8 cellular contexts compared by ENCODE assay signal in genomic region chr19:37468961-37469777, GRCh38. TPM values are rescaled to one million over a fixed set of nuclear protein-coding genes. Genes with fewer than 3 reads are reported as not detected.
DNase-seq lines count a peak whose midpoint lies in the region; ATAC-seq and TF ChIP-seq lines count a peak whose summit lies in the region.

TSS of gene ZNF570 (plus strand) at chr19:37469356. CDS start at chr19:37470355, 999 bp downstream.

- WGBS in upper lobe of left lung, 2 donors: 0 to 1% methylated on average over 7 to 51 of the region's 63 CpGs

- H3K36me3 ChIP-seq in H7 (replicated peaks; ENCODE audit: control insufficient read depth, insufficient read depth, low read length) (no peaks in the 10 kb centered on the region; the same call in none of the 2 replicates), upper lobe of left lung (peaks cover 0 to 17% (median 1%) of the 10 kb centered on the region in 4 donors)

- H3K9me3 ChIP-seq in upper lobe of left lung: peaks cover 0 to 21% (median 4%) of the 10 kb centered on the region in 4 donors

- peak; percentile 86 for DNase-seq in EL
- DNase-seq in H7: peak; percentile 88
- DNase-seq in NCI-H1092 treated with DMSO at 0.1 percent for 48 hours (lab: John Stamatoyannopoulos, UW): peak; percentile 87
- peak; percentile 67 for DNase-seq in SW480 (ENCODE audit: low spot score)
- DNase-seq in amniotic epithelial cell (ENCODE audit: low read depth): peak; percentile 89
- peak; percentile 93 for DNase-seq in left cardiac atrium
- peak; percentile 97 for DNase-seq in posterior vena cava (ENCODE audit: low spot score)
- peak; percentile 88 to 95 for DNase-seq in upper lobe of left lung

- peak in 3 of 4 donors; percentile 27 to 75 (median 33) for TF ChIP-seq POLR2A in upper lobe of left lung (IDR thresholded peaks at IDR 0.05)

- H3K27ac ChIP-seq in upper lobe of left lung: peak within 1 kb of the TSS; percentile 82 to 95 (median 92)

- H3K4me1 ChIP-seq in upper lobe of left lung: peaks cover 18 to 31% (median 21%) of the 10 kb centered on the region in 4 donors

- H3K27me3 ChIP-seq in H7 (ENCODE audit: control insufficient read depth, insufficient read depth, low read length): no peaks in the 10 kb centered on the region
- H3K27me3 ChIP-seq in upper lobe of left lung: no peaks in the 10 kb centered on the region

- peak in 1 of 6 experiments; percentile 4 for TF ChIP-seq CTCF in upper lobe of left lung (IDR thresholded peaks at IDR 0.05)

- intact Hi-C loops in left cardiac atrium (cut with DNase I): loop anchor here in 1 of 2 donors (5.0 kb wide), 1 partner anchor 97 kb away; the partner anchor contains the start of gene ZNF527
- intact Hi-C loops in posterior vena cava (cut with DNase I): loop anchor here in 1 of 2 donors (5.0 kb wide), 1 partner anchor 38 kb away; the partner anchor contains the start of gene ZNF793

- no peak for TF ChIP-seq EP300 in upper lobe of left lung (IDR thresholded peaks at IDR 0.05)

- H3K4me3 ChIP-seq in H7 (ENCODE audit: insufficient read depth, low read depth, low read length) (peak within 1 kb of the TSS; percentile 77), upper lobe of left lung (peak within 1 kb of the TSS; percentile 63 to 86 (median 72))

- ATAC-seq in left cardiac atrium: peak; percentile 87 to 92
- ATAC-seq in upper lobe of left lung (ENCODE audit: low FRiP score in 2 of 2): peak; percentile 93 to 94

RNA-seq across cellular contexts. Expression of gene ZNF570, which starts in this region (rescaled TPM):
- total RNA-seq in H7 (2014; rRNA removed; shearing (Covaris generic)): 4.2 and 5.1 TPM in 2 replicates
- total RNA-seq in left cardiac atrium (1 to 10 TPM; 6.3 to 6.5 TPM), posterior vena cava (1 to 10 TPM; 6.2 to 6.8 TPM), upper lobe of left lung (1 to 10 TPM; 1.8 to 9.5 (median 5.4) TPM)

Comparison
In these comparisons a context has a peak if more than half of its experiments do, and no peak if none do; other contexts are left out.
1. Peak in every context shown above with its lines: DNase-seq, ATAC-seq, H3K4me3 ChIP-seq and H3K27ac ChIP-seq.